In genomic region chr11:102451693-102452460, GRCh38 we compare ENCODE assay signal across 8 cellular contexts. TPM values are rescaled to one million over a fixed set of nuclear protein-coding genes. Genes with fewer than 3 reads are reported as not detected.
A peak's percentile ranks its signal among the peaks of the same experiment; 100 is the strongest.
DNase-seq lines count a peak whose midpoint lies in the region; ATAC-seq and TF ChIP-seq lines count a peak whose summit lies in the region.

No MANE protein-coding gene starts in this region.

- peak overlapping the region; percentile 99 for H3K4me3 Mint-ChIP-seq in memory B cell

- POLR2A ChIA-PET in AG04450 (lab: Yijun Ruan, JAX) = interaction anchor here (0.6 to 0.9 kb wide), 2 partner anchors 45 to 51 kb away, joined by 3 to 10 read pairs; no protein-coding TSS in a partner anchor

- ATAC-seq in GM18520 (IDR thresholded peaks at IDR 0.05; ENCODE audit: unreplicated experiment) = peak; percentile 56
- peak; percentile 62 for ATAC-seq in HG03066 (IDR thresholded peaks at IDR 0.05; ENCODE audit: low read depth, unreplicated experiment)
- ATAC-seq in memory B cell (ENCODE audit: low read depth) = peak; percentile 73

- H3K27ac Mint-ChIP-seq in memory B cell = peak overlapping the region; percentile 98

- no peaks in the 10 kb centered on the region for H3K27me3 ChIP-seq in AG04450 (ENCODE audit: control insufficient read depth, insufficient read depth, low read length)

- peak overlapping the region; percentile 89 for H3K4me3 ChIP-seq in AG04450 (ENCODE audit: low read depth, low read length)

- peak overlapping the region; percentile 48 for H3K27ac ChIP-seq in AG04450 (ENCODE audit: low read depth, low read length)

- H3K9me3 ChIP-seq in AG04450 (ENCODE audit: control insufficient read depth, insufficient read depth, low read length) = no peaks in the 10 kb centered on the region; the same call in 1 of the 2 replicates

- DNase-seq in AG04450 (ENCODE audit: low read depth, low spot score) = no peak
- DNase-seq in NCI-H226 = peak; percentile 21
- peak; percentile 38 to 63 for DNase-seq in activated CD4-positive, alpha-beta T cell treated with anti-CD3 and anti-CD28 coated beads, Interleukin-2, amount 50 U/mL, for 24 hours (ENCODE audit: low read depth in 1 of 2, low spot score in 1 of 2)
- peak; percentile 69 for DNase-seq in ecto neural progenitor cell (ENCODE audit: low spot score)
- peak; percentile 67 to 68 for DNase-seq in memory B cell (ENCODE audit: low spot score in 2 of 2)
- DNase-seq in stimulated activated CD8-positive, alpha-beta memory T cell treated with anti-CD3 and anti-CD28 coated beads, Interleukin-15, amount 100 ng/mL, for 1 hour (ENCODE audit: low read depth) = peak; percentile 55

- H3K36me3 Mint-ChIP-seq in memory B cell = peaks cover 4% of the 10 kb centered on the region

- 0 out of 2 replicates have a peak, but pooled peaks have one; percentile 7 for TF ChIP-seq CTCF in AG04450 (IDR thresholded peaks at IDR 0.05; ENCODE audit: low read depth, low read length)

- no peaks in the 10 kb centered on the region for H3K9me3 Mint-ChIP-seq in memory B cell

- CTCF ChIA-PET in AG04450 (lab: Charles Lee) = interaction anchor here (0.5 to 1.1 kb wide), 3 partner anchors 26 to 537 kb away, joined by 3 read pairs; partner anchors contain the start of gene CEP126

- H3K27me3 Mint-ChIP-seq in memory B cell = no peaks in the 10 kb centered on the region

- H3K4me1 Mint-ChIP-seq in memory B cell = peaks cover 33% of the 10 kb centered on the region

RNA-seq across cellular contexts. Expression of gene TMEM123, which starts 0.7 kb away (rescaled TPM):
- 287 and 434 TPM in 2 replicates for polyA plus RNA-seq in AG04450 (2011; rRNA removed)
- 170 and 312 TPM in 2 replicates for polyA minus RNA-seq in AG04450 (2011; rRNA and poly(A)+ RNA removed)
